In the genomic region with DNA sequence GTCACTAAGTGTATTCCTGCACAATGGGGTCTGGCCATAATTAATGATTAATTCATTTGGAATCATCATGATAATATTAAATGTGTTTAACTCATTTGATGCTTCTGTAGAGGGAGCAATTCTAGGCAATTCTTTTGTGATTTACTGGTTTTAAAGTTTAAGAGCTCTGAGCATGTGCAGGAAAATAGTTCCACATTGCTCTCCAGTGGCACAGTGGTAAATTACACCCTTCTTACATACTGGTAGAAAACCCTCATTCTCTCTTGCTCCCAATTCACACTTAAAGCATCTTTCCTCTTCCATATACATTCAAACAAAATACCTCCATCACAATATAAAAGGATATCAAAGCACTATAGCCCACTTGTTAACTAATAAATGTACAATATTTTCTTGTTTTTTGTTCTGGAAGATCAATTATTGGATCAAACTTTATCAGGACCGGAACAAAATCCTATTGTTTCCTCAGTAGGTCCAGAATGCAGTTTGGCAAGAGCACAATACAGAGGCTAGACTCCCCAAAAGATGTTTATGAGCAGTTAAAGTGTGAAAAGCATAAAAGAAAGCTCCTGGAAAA, we compare ENCODE assay signal across 8 cellular contexts.
DNase-seq lines count a peak whose midpoint lies in the region; ATAC-seq, FAIRE-seq and TF ChIP-seq lines count a peak whose summit lies in the region.

No MANE protein-coding gene starts in this region.

- peak in 2 of 3 experiments; percentile 48 to 62; a peak in 2 of 4 replicates for TF ChIP-seq CTCF in H1 (IDR thresholded peaks at IDR 0.05; ENCODE audit: control extremely low read depth in 1 of 3, insufficient read depth in 1 of 3, low read depth in 1 of 3, low read length in 3 of 3)

- 100% methylated on average over 1 of the region's 1 CpG; no CpG with 5 or more reads in 1 of the 2 experiments for WGBS in H1 (ENCODE audit: extremely low coverage in 1 of 2, insufficient coverage in 1 of 2, insufficient read length in 1 of 2, insufficient replicate concordance in 2 of 2, low coverage in 1 of 2, low lambda C conversion rate in 2 of 2, missing lambda C conversion rate in 1 of 2), 2 experiments

- H4K20me1 ChIP-seq in H1 (replicated peaks in 1 of 2; ENCODE audit: control insufficient read depth in 1 of 2, insufficient read depth in 2 of 2, low read length in 2 of 2): no peaks in the 10 kb centered on the region

- ATAC-seq in GM21515 (IDR thresholded peaks at IDR 0.05; ENCODE audit: unreplicated experiment): peak; percentile 74
- no peak for ATAC-seq in GM21576 (IDR thresholded peaks at IDR 0.05; ENCODE audit: unreplicated experiment)

- H3K14ac ChIP-seq in H1 (ENCODE audit: insufficient read length): no peak overlapping the region

- H4K91ac ChIP-seq in H1 (replicated peaks; ENCODE audit: insufficient read length, low read length): no peak overlapping the region

- no peak overlapping the region for H3K56ac ChIP-seq in H1 (replicated peaks; ENCODE audit: insufficient read length, low read depth, low read length)

- no peaks in the 10 kb centered on the region for H3K79me2 ChIP-seq in H1 (ENCODE audit: control insufficient read depth in 1 of 2, insufficient read depth in 2 of 2, low read length in 2 of 2)

- TF ChIP-seq RAD21 in H1 (IDR thresholded peaks at IDR 0.05 in 1 of 2, conservative IDR thresholded peaks at IDR 0.05 in 1 of 2; ENCODE audit: low read depth in 2 of 2, low read length in 2 of 2): peak; percentile 82 to 85

- H3K4me3 ChIP-seq in H1 (ENCODE audit: extremely low read depth in 1 of 4, insufficient read depth in 2 of 4, low read depth in 3 of 4, low read length in 4 of 4): no peak overlapping the region
- H3K4me3 ChIP-seq in effector memory CD4-positive, alpha-beta T cell (ENCODE audit: insufficient read depth, low read depth, low read length, poor library complexity, severe bottlenecking): no peak overlapping the region

- no peak for TF ChIP-seq POLR2A in H1 (IDR thresholded peaks at IDR 0.05; ENCODE audit: control extremely low read depth in 1 of 2, low read depth in 2 of 2, low read length in 2 of 2)

- H3K4me1 ChIP-seq in H1 (replicated peaks in 1 of 4; ENCODE audit: control insufficient read depth in 3 of 4, insufficient read depth in 4 of 4, low read length in 3 of 4): peaks cover 0 to under 1% (median 0%) of the 10 kb centered on the region in 4 experiments; a peak in 1 of 7 replicates
- H3K4me1 ChIP-seq in effector memory CD4-positive, alpha-beta T cell (ENCODE audit: control insufficient read depth, insufficient read depth, low read length, poor library complexity, severe bottlenecking): no peaks in the 10 kb centered on the region

- peak; percentile 85 for FAIRE-seq in H1 (lab: Jason Lieb, UNC)

- no peaks in the 10 kb centered on the region for H3K9me3 ChIP-seq in H1 (ENCODE audit: insufficient read depth in 2 of 2, low read depth in 1 of 2, low read length in 1 of 2)
- H3K9me3 ChIP-seq in effector memory CD4-positive, alpha-beta T cell (ENCODE audit: control insufficient read depth, low read length): no peaks in the 10 kb centered on the region

- TF ChIP-seq EP300 in H1 (IDR thresholded peaks at IDR 0.05; ENCODE audit: borderline replicate concordance in 1 of 2, low read depth in 2 of 2, low read length in 2 of 2): no peak

- no peak overlapping the region for H3K18ac ChIP-seq in H1 (ENCODE audit: extremely low read depth, low read length)

- H3K4ac ChIP-seq in H1 (replicated peaks; ENCODE audit: insufficient read length, low read depth, low read length): no peak overlapping the region

- no peaks in the 10 kb centered on the region for H3K27me3 ChIP-seq in H1 (replicated peaks in 1 of 4; ENCODE audit: control insufficient read depth in 3 of 4, extremely low read depth in 1 of 4, insufficient read depth in 3 of 4, low read length in 3 of 4)
- no peaks in the 10 kb centered on the region for H3K27me3 ChIP-seq in effector memory CD4-positive, alpha-beta T cell (replicated peaks; ENCODE audit: control insufficient read depth, insufficient read depth, low read length, poor library complexity, severe bottlenecking)

- no peak overlapping the region for H3K27ac ChIP-seq in H1 (ENCODE audit: low read depth, low read length)
- H3K27ac ChIP-seq in effector memory CD4-positive, alpha-beta T cell (ENCODE audit: insufficient read depth, low read length, poor library complexity, severe bottlenecking): no peak overlapping the region

- H2BK120ac ChIP-seq in H1 (replicated peaks; ENCODE audit: low read depth, low read length): no peak overlapping the region

- H4K5ac ChIP-seq in H1 (ENCODE audit: insufficient read length, low read depth, low read length): no peak overlapping the region

- DNase-seq in COLO829 (ENCODE audit: low spot score): peak; percentile 14
- peak; percentile 52 for DNase-seq in NCI-H2227 (lab: John Stamatoyannopoulos, UW; ENCODE audit: unreplicated experiment)
- no peak for DNase-seq in H1 (ENCODE audit: low read depth in 1 of 2, low spot score in 2 of 2)
- DNase-seq in pons (ENCODE audit: low spot score): peak; percentile 80
- DNase-seq in GDM1 (lab: John Stamatoyannopoulos, UW): no peak
- no peak for DNase-seq in effector memory CD4-positive, alpha-beta T cell

- H2AK5ac ChIP-seq in H1 (ENCODE audit: low read depth, low read length): no peak overlapping the region

- H3K9ac ChIP-seq in H1 (replicated peaks in 1 of 4; ENCODE audit: extremely low read depth in 1 of 4, low read depth in 3 of 4, low read length in 3 of 4): no peak overlapping the region

- no peak overlapping the region for H3K23ac ChIP-seq in H1 (ENCODE audit: insufficient read length)

- 0 out of 2 replicates have a peak overlapping the region, but pooled peaks have one; percentile 54 for H2AFZ ChIP-seq in H1 (ENCODE audit: low read length)

- H2BK5ac ChIP-seq in H1 (ENCODE audit: low read depth, low read length): no peak overlapping the region

- POLR2A ChIA-PET in H1 (lab: Charles Lee; ENCODE audit: partially characterized antibody): no interaction called here

- H2BK12ac ChIP-seq in H1 (ENCODE audit: low read depth, low read length): no peak overlapping the region

- CTCF ChIA-PET in H1 (lab: Charles Lee; ENCODE audit: partially characterized antibody): interaction anchor here (0.5 to 1.9 kb wide), 30 partner anchors 8 to 1912 kb away, joined by 3 to 8 read pairs (median 4); no protein-coding TSS in a partner anchor

- no peak overlapping the region for H2BK15ac ChIP-seq in H1 (ENCODE audit: low read length)

- H3K4me2 ChIP-seq in H1 (ENCODE audit: insufficient read depth in 1 of 2, low read depth in 2 of 2, low read length in 2 of 2): no peak overlapping the region

- H3K79me1 ChIP-seq in H1 (ENCODE audit: low read depth, low read length): no peaks in the 10 kb centered on the region

- no peaks in the 10 kb centered on the region; the same call in 1 of the 2 replicates for H3K23me2 ChIP-seq in H1 (ENCODE audit: low read depth, low read length)

- H2BK20ac ChIP-seq in H1 (ENCODE audit: low read length): no peak overlapping the region

- H4K8ac ChIP-seq in H1 (ENCODE audit: extremely low read depth, insufficient read depth, low read length): no peak overlapping the region

- no peaks in the 10 kb centered on the region for H3K36me3 ChIP-seq in H1 (ENCODE audit: control insufficient read depth in 2 of 4, insufficient read depth in 4 of 4, low read length in 3 of 4)
- no peaks in the 10 kb centered on the region for H3K36me3 ChIP-seq in effector memory CD4-positive, alpha-beta T cell (ENCODE audit: control insufficient read depth, insufficient read depth, low read length)

TF ChIP-seq in H1, 55 proteins besides CTCF, POLR2A, EP300 and RAD21:
- no peak for TF ChIP-seq KDM4A (IDR thresholded peaks at IDR 0.05; ENCODE audit: low read depth, low read length, severe bottlenecking)

Comparison
In these comparisons a context has a peak if more than half of its experiments do, and no peak if none do; other contexts are left out.
1. DNase-seq: peak in COLO829 (single experiment), NCI-H2227 (single experiment) and pons (single experiment); none in H1 (0 of 2), GDM1 (single experiment) and effector memory CD4-positive, alpha-beta T cell (0 of 3).